ENCODE assay signal across 1 cellular context in genomic region chr22:46547883-46548244, GRCh38.
TF ChIP-seq lines count a peak whose summit lies in the region.

No MANE protein-coding gene starts in this region.

TF ChIP-seq in SK-N-SH, 30 proteins besides CTCF, POLR2A, EP300 and RAD21 (continued from another document):
- TF ChIP-seq, protein P1, sequence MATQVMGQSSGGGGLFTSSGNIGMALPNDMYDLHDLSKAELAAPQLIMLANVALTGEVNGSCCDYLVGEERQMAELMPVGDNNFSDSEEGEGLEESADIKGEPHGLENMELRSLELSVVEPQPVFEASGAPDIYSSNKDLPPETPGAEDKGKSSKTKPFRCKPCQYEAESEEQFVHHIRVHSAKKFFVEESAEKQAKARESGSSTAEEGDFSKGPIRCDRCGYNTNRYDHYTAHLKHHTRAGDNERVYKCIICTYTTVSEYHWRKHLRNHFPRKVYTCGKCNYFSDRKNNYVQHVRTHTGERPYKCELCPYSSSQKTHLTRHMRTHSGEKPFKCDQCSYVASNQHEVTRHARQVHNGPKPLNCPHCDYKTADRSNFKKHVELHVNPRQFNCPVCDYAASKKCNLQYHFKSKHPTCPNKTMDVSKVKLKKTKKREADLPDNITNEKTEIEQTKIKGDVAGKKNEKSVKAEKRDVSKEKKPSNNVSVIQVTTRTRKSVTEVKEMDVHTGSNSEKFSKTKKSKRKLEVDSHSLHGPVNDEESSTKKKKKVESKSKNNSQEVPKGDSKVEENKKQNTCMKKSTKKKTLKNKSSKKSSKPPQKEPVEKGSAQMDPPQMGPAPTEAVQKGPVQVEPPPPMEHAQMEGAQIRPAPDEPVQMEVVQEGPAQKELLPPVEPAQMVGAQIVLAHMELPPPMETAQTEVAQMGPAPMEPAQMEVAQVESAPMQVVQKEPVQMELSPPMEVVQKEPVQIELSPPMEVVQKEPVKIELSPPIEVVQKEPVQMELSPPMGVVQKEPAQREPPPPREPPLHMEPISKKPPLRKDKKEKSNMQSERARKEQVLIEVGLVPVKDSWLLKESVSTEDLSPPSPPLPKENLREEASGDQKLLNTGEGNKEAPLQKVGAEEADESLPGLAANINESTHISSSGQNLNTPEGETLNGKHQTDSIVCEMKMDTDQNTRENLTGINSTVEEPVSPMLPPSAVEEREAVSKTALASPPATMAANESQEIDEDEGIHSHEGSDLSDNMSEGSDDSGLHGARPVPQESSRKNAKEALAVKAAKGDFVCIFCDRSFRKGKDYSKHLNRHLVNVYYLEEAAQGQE (IDR thresholded peaks at IDR 0.05; ENCODE audit: low read depth, low read length) = 0 out of 2 replicates have a peak, but pooled peaks have one; percentile 8
- TF ChIP-seq, protein P2, sequence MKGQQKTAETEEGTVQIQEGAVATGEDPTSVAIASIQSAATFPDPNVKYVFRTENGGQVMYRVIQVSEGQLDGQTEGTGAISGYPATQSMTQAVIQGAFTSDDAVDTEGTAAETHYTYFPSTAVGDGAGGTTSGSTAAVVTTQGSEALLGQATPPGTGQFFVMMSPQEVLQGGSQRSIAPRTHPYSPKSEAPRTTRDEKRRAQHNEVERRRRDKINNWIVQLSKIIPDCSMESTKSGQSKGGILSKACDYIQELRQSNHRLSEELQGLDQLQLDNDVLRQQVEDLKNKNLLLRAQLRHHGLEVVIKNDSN (IDR thresholded peaks at IDR 0.05; ENCODE audit: borderline replicate concordance, low read depth) = peak; percentile 69; the same call in 1 of the 2 replicates
- TF ChIP-seq RXRA (IDR thresholded peaks at IDR 0.05; ENCODE audit: borderline replicate concordance, low read depth) = peak; percentile 47; the same call in 1 of the 2 replicates
- peak; percentile 52; the same call in 1 of the 2 replicates for TF ChIP-seq FOSL2 (IDR thresholded peaks at IDR 0.05; ENCODE audit: borderline replicate concordance, low read depth)
- no peak for TF ChIP-seq RFX5 (IDR thresholded peaks at IDR 0.05; ENCODE audit: low read length)
- no peak for TF ChIP-seq USF2 (IDR thresholded peaks at IDR 0.05; ENCODE audit: borderline replicate concordance, low read depth, low read length)
